Comparison of ENCODE assay signal across 24 cellular contexts in genomic region chr5:64096771-64097170, GRCh38.
"Had no signal": no experiment of that assay in that cellular context is flagged by ENCODE, and none has a peak within 500 bp of the region (broad histone marks: within the 10 kb centered on the region; RNA-seq: fewer than 3 reads in every experiment).

No MANE protein-coding gene starts in this region.

- H3K36me3 ChIP-seq: neural progenitor cell, ovary, right lobe of liver, sigmoid colon, stomach, thoracic aorta, thyroid gland, tibial nerve, upper lobe of left lung, vagina had no signal

- H3K27me3 ChIP-seq: neural progenitor cell, ovary, right lobe of liver, sigmoid colon, stomach, thyroid gland, tibial nerve, upper lobe of left lung, vagina had no signal

- FAIRE-seq: small intestine, urothelium cell line had no signal

- H3K27ac ChIP-seq: neural progenitor cell, ovary, parathyroid adenoma, psoas muscle, right lobe of liver, sigmoid colon, stomach, thoracic aorta, thyroid gland, tibial nerve, upper lobe of left lung, vagina had no signal

- DNase-seq: occipital lobe; ovary; posterior cingulate gyrus; psoas muscle; right cardiac atrium; right lobe of liver; sigmoid colon; small intestine; stimulated activated CD4-positive, alpha-beta T cell treated with anti-CD3 and anti-CD28 coated beads, Interleukin-15, amount 100 ng/mL, for 24 hours; stimulated activated CD4-positive, alpha-beta T cell treated with anti-CD3 and anti-CD28 coated beads, Interleukin-2, amount 100 ng/mL, for 24 hours; stimulated activated CD4-positive, alpha-beta T cell treated with anti-CD3 and anti-CD28 coated beads, Interleukin-2, amount 100 ng/mL, for 48 hours; stimulated activated CD4-positive, alpha-beta T cell treated with anti-CD3 and anti-CD28 coated beads, Interleukin-4, amount 100 ng/mL, for 24 hours; stimulated activated naive B cell treated with anti-CD40 and anti-IgM and Interleukin-4, amounts not matched to agents 10 μg/mL and 1 μg/mL and 100 μg/mL, for 72 hours; stimulated activated naive CD4-positive, alpha-beta T cell treated with Interleukin-2 at 50 U/mL for 16 hours; stomach; thyroid gland; trophoblast cell; upper lobe of left lung had no signal

- H3K4me3 ChIP-seq: neural progenitor cell, ovary, psoas muscle, right lobe of liver, sigmoid colon, stomach, thoracic aorta, thyroid gland, tibial nerve, upper lobe of left lung, vagina had no signal

- H3K9me3 ChIP-seq: ovary, psoas muscle, right lobe of liver, thoracic aorta, thyroid gland, upper lobe of left lung, vagina had no signal
